ENCODE assay signal across 18 cellular contexts in the genomic region with DNA sequence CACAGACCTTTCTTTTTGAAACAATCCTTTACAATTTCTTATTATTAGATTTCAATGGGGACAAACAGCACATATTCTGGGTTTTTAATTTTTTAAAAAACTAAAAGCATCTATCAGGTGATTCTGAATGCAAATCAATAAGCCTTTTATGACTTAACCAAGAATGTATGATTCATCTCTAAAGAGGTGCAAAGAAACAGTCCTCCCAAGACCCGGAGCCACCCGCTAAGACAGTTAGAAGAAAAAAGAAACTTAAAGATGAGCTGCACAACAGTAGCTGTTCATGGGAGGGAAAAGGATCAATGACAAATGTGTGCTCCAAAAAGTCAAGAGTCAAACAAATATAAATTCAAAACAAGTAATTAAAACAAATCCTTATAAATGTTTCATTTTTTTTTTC.
"Had no signal": no experiment of that assay in that cellular context is flagged by ENCODE, and none has a peak within 500 bp of the region (broad histone marks: within the 10 kb centered on the region; RNA-seq: fewer than 3 reads in every experiment).

No MANE protein-coding gene starts in this region.

- ATAC-seq: activated T-helper 17 cell treated with anti-CD3 and anti-CD28 coated beads, Interleukin-2, amount 50 U/mL, for 72 hours; body of pancreas; left lung had no signal

- H3K4me3 ChIP-seq: body of pancreas, dorsolateral prefrontal cortex, left lung, neural progenitor cell, right atrium auricular region, suprapubic skin had no signal

- H3K9me3 ChIP-seq: body of pancreas, right atrium auricular region, suprapubic skin had no signal

- H3K36me3 ChIP-seq: left lung, neural progenitor cell, right atrium auricular region, suprapubic skin had no signal

- H3K27me3 ChIP-seq: body of pancreas, dorsolateral prefrontal cortex, left lung, neural progenitor cell, right atrium auricular region, suprapubic skin had no signal

- DNase-seq: activated CD4-positive, alpha-beta memory T cell treated with anti-CD3 and anti-CD28 coated beads for 36 hours; activated naive CD4-positive, alpha-beta T cell; activated naive CD8-positive, alpha-beta T cell treated with anti-CD3 and anti-CD28 coated beads for 36 hours; amniotic stem cell; body of pancreas; caudate nucleus; dorsolateral prefrontal cortex; foreskin melanocyte; hypothalamus; kidney; left lung; mammary epithelial cell; stimulated activated CD4-positive, alpha-beta T cell treated with anti-CD3 and anti-CD28 coated beads, Interleukin-2, amount 100 ng/mL, for 48 hours had no signal

- H3K4me1 ChIP-seq: body of pancreas, neural progenitor cell had no signal

- H3K27ac ChIP-seq: body of pancreas, dorsolateral prefrontal cortex, epithelial cell of prostate, left lung, neural progenitor cell, suprapubic skin had no signal
